In the genomic region with DNA sequence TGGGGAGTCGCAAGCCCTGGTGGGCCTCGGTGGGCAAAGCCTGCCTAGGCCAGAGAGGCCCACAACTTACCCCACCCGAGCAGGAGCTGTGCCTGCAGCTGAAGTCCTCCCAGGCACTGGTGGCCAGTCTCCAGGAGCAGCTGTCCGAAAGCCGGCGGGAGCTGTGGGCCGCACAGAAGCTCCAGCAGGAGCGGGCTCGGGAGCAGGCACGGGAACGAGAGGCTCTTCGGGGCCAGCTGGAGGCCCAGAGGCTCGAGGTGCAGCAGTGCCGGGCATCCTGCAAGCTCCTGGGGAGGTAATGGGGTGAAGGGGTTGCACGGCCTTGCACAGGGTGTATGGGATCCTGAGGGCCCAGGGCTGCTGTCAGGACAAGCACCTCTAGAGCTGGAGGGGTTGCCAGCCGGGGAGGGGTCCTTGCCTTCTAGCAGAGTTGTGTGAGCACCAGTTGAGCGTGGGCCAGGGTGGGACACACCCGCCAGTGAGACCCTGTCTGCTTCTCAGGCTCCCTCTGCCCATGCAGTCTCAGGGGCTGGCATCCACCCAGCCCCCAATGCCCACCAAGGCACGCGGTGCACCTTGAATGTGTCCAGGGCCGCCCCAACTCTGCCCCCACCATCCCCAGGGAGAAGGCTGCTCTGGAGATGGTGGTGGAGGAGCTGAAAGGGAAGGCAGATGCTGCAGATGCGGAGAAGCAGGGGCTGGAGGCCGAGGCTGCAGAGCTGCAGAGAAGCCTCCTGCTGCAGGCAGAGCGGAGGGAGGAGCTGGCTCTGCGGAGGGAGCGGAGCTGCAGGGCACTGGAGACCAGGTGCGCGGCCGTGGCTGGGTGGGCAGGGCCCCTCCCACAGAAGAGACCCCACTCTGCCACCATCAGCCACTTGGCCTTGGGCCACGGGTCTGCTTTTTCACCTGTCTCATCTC, we compare ENCODE assay signal across 16 cellular contexts. TPM values are rescaled to one million over a fixed set of nuclear protein-coding genes. Genes with fewer than 3 reads are reported as not detected.
DNase-seq lines count a peak whose midpoint lies in the region; ATAC-seq and TF ChIP-seq lines count a peak whose summit lies in the region.
"Had no signal": no experiment of that assay in that cellular context is flagged by ENCODE, and none has a peak within 500 bp of the region (broad histone marks: within the 10 kb centered on the region; RNA-seq: fewer than 3 reads in every experiment).

No MANE protein-coding gene starts in this region.

- H3K9me3 Mint-ChIP-seq in activated T-helper 1 cell treated with anti-CD3 and anti-CD28 coated beads, Interleukin-12 subunit alpha, Interleukin-12 subunit beta, Interleukin-2, Interleukin-4 antibody, amounts not matched to agents 30 ng/mL and 10 ng/mL and 1 ng/mL, durations not matched to agents 14 hours and 24 hours and 36 hours = peaks cover 6% of the 10 kb centered on the region
- H3K9me3 Mint-ChIP-seq in activated CD8-positive, alpha-beta T cell treated with anti-CD3 and anti-CD28 coated beads, Interleukin-2, amount 10 ng/mL, durations not matched to agents 7 days and 5 days (ENCODE audit: insufficient read depth) = no peaks in the 10 kb centered on the region

- no peaks in the 10 kb centered on the region for H3K9me3 ChIP-seq in Peyer's patch
- H3K9me3 ChIP-seq in ovary = no peaks in the 10 kb centered on the region

- intact Hi-C loops in cardiac septum (cut with DNase I) = no loop called here
- intact Hi-C loops in ovary (cut with DNase I) = no loop called here
- intact Hi-C loops in activated T-helper 1 cell treated with anti-CD3 and anti-CD28 coated beads, Interleukin-12 subunit alpha, Interleukin-12 subunit beta, Interleukin-2, Interleukin-4 antibody, amounts not matched to agents 30 ng/mL and 10 ng/mL and 1 ng/mL, durations not matched to agents 14 hours and 24 hours and 36 hours (cut with micrococcal nuclease) = no loop called here

- H3K27ac ChIP-seq in Peyer's patch = no peak overlapping the region
- no peak overlapping the region for H3K27ac ChIP-seq in ovary
- H3K27ac ChIP-seq: VCaP had no signal

- DNase-seq in 8988T (peak; percentile 4), Peyer's patch (peak in 2 of 3 donors; percentile 34 to 37), cardiac septum (ENCODE audit: low spot score) (peak; percentile 66), ovary (peak in 4 of 5 donors; percentile 9 to 43 (median 22)), NCI-H345 treated with DMSO at 0.1 percent for 48 hours (lab: John Stamatoyannopoulos, UW; ENCODE audit: unreplicated experiment) (no peak)
- no peak for DNase-seq in activated T-helper 1 cell treated with anti-CD3 and anti-CD28 coated beads, Interleukin-12 subunit alpha, Interleukin-12 subunit beta, Interleukin-2, Interleukin-4 antibody, amounts not matched to agents 30 ng/mL and 10 ng/mL and 1 ng/mL, durations not matched to agents 14 hours and 24 hours and 36 hours (ENCODE audit: low spot score)
- DNase-seq in activated CD8-positive, alpha-beta T cell treated with anti-CD3 and anti-CD28 coated beads, Interleukin-2, amount 10 ng/mL, durations not matched to agents 7 days and 5 days = no peak
- DNase-seq: C1 segment of cervical spinal cord; midbrain; stimulated activated CD4-positive, alpha-beta T cell treated with anti-CD3 and anti-CD28 coated beads, Interleukin-2, amount 100 ng/mL, for 24 hours had no signal

- H3K36me3 ChIP-seq in Peyer's patch (no peaks in the 10 kb centered on the region), ovary (no peaks in the 10 kb centered on the region)

- H3K4me3 ChIP-seq in Peyer's patch (peak overlapping the region in 1 of 4 donors; percentile 10), ovary (no peak overlapping the region)
- H3K4me3 ChIP-seq: GM12878 had no signal

- CTCF ChIA-PET in activated CD8-positive, alpha-beta T cell treated with anti-CD3 and anti-CD28 coated beads, Interleukin-2, amount 10 ng/mL, durations not matched to agents 7 days and 5 days (lab: Charles Lee) = no interaction called here

- no peaks in the 10 kb centered on the region for H3K4me1 ChIP-seq in Peyer's patch
- peaks cover 8% of the 10 kb centered on the region for H3K4me1 ChIP-seq in ovary (ENCODE audit: insufficient read depth)

- no peaks in the 10 kb centered on the region for H3K36me3 Mint-ChIP-seq in activated T-helper 1 cell treated with anti-CD3 and anti-CD28 coated beads, Interleukin-12 subunit alpha, Interleukin-12 subunit beta, Interleukin-2, Interleukin-4 antibody, amounts not matched to agents 30 ng/mL and 10 ng/mL and 1 ng/mL, durations not matched to agents 14 hours and 24 hours and 36 hours (ENCODE audit: low read depth)
- no peaks in the 10 kb centered on the region for H3K36me3 Mint-ChIP-seq in activated CD8-positive, alpha-beta T cell treated with anti-CD3 and anti-CD28 coated beads, Interleukin-2, amount 10 ng/mL, durations not matched to agents 7 days and 5 days (ENCODE audit: low read depth)
- H3K36me3 Mint-ChIP-seq: type B pancreatic cell had no signal

- H3K4me1 Mint-ChIP-seq in activated T-helper 1 cell treated with anti-CD3 and anti-CD28 coated beads, Interleukin-12 subunit alpha, Interleukin-12 subunit beta, Interleukin-2, Interleukin-4 antibody, amounts not matched to agents 30 ng/mL and 10 ng/mL and 1 ng/mL, durations not matched to agents 14 hours and 24 hours and 36 hours (ENCODE audit: low read depth) = no peaks in the 10 kb centered on the region
- H3K4me1 Mint-ChIP-seq in activated CD8-positive, alpha-beta T cell treated with anti-CD3 and anti-CD28 coated beads, Interleukin-2, amount 10 ng/mL, durations not matched to agents 7 days and 5 days (ENCODE audit: low read depth) = no peaks in the 10 kb centered on the region

- no peak overlapping the region for H3K4me3 Mint-ChIP-seq in activated T-helper 1 cell treated with anti-CD3 and anti-CD28 coated beads, Interleukin-12 subunit alpha, Interleukin-12 subunit beta, Interleukin-2, Interleukin-4 antibody, amounts not matched to agents 30 ng/mL and 10 ng/mL and 1 ng/mL, durations not matched to agents 14 hours and 24 hours and 36 hours
- H3K4me3 Mint-ChIP-seq in activated CD8-positive, alpha-beta T cell treated with anti-CD3 and anti-CD28 coated beads, Interleukin-2, amount 10 ng/mL, durations not matched to agents 7 days and 5 days = no peak overlapping the region
- H3K4me3 Mint-ChIP-seq: type B pancreatic cell had no signal

- TF ChIP-seq POLR2A in Peyer's patch (IDR thresholded peaks at IDR 0.05) (no peak), ovary (IDR thresholded peaks at IDR 0.05) (no peak)

- POLR2A ChIA-PET in activated CD8-positive, alpha-beta T cell treated with anti-CD3 and anti-CD28 coated beads, Interleukin-2, amount 10 ng/mL, durations not matched to agents 7 days and 5 days (lab: Charles Lee) = no interaction called here

- no peak for TF ChIP-seq EP300 in ovary (IDR thresholded peaks at IDR 0.05)

- H3K27me3 Mint-ChIP-seq in activated T-helper 1 cell treated with anti-CD3 and anti-CD28 coated beads, Interleukin-12 subunit alpha, Interleukin-12 subunit beta, Interleukin-2, Interleukin-4 antibody, amounts not matched to agents 30 ng/mL and 10 ng/mL and 1 ng/mL, durations not matched to agents 14 hours and 24 hours and 36 hours (ENCODE audit: insufficient read depth) = peaks cover 4% of the 10 kb centered on the region
- peaks cover 12% of the 10 kb centered on the region for H3K27me3 Mint-ChIP-seq in activated CD8-positive, alpha-beta T cell treated with anti-CD3 and anti-CD28 coated beads, Interleukin-2, amount 10 ng/mL, durations not matched to agents 7 days and 5 days (ENCODE audit: low read depth)

- H3K27me3 ChIP-seq in Peyer's patch (no peaks in the 10 kb centered on the region), ovary (no peaks in the 10 kb centered on the region)

- no peak overlapping the region for H3K27ac Mint-ChIP-seq in activated T-helper 1 cell treated with anti-CD3 and anti-CD28 coated beads, Interleukin-12 subunit alpha, Interleukin-12 subunit beta, Interleukin-2, Interleukin-4 antibody, amounts not matched to agents 30 ng/mL and 10 ng/mL and 1 ng/mL, durations not matched to agents 14 hours and 24 hours and 36 hours
- no peak overlapping the region for H3K27ac Mint-ChIP-seq in activated CD8-positive, alpha-beta T cell treated with anti-CD3 and anti-CD28 coated beads, Interleukin-2, amount 10 ng/mL, durations not matched to agents 7 days and 5 days
- H3K27ac Mint-ChIP-seq: type B pancreatic cell had no signal

- WGBS in ovary, 3 donors = 60 to 79% (median 74%) methylated on average over 24 to 30 of the region's 30 CpGs

- TF ChIP-seq CTCF in Peyer's patch (IDR thresholded peaks at IDR 0.05) = no peak
- no peak for TF ChIP-seq CTCF in ovary (IDR thresholded peaks at IDR 0.05)

- ATAC-seq in GM19397 (IDR thresholded peaks at IDR 0.05; ENCODE audit: unreplicated experiment) = no peak
- no peak for ATAC-seq in activated CD8-positive, alpha-beta T cell treated with anti-CD3 and anti-CD28 coated beads, Interleukin-2, amount 10 ng/mL, durations not matched to agents 7 days and 5 days
- ATAC-seq: GM12878 had no signal

RNA-seq across cellular contexts. Expression of a gene that starts 27.2 kb away (rescaled TPM):
- total RNA-seq in Peyer's patch (under 1 TPM in 2 of 4 donors, not detected in 2; 0.27 to 0.83 TPM), cardiac septum (not detected), ovary (1 to 10 TPM in 5 of 7 donors, under 1 TPM in 2; 0.15 to 6.1 (median 1.6) TPM)
- polyA plus RNA-seq in ovary = under 1 TPM in 1 of 2 donors, not detected in 1; 0.18 TPM
- not detected in 2 replicates for total RNA-seq in activated T-helper 1 cell treated with anti-CD3 and anti-CD28 coated beads, Interleukin-12 subunit alpha, Interleukin-12 subunit beta, Interleukin-2, Interleukin-4 antibody, amounts not matched to agents 30 ng/mL and 10 ng/mL and 1 ng/mL, durations not matched to agents 14 hours and 24 hours and 36 hours
- not detected for total RNA-seq in activated CD8-positive, alpha-beta T cell treated with anti-CD3 and anti-CD28 coated beads, Interleukin-2, amount 10 ng/mL, durations not matched to agents 7 days and 5 days
- total RNA-seq: astrocyte, GM12878, pulmonary artery endothelial cell had no signal
- polyA plus RNA-seq: GM12878 had no signal

RNA-seq across cellular contexts. Expression of a gene that starts 37.4 kb away (rescaled TPM):
- 1 to 10 TPM in 3 of 4 donors, not detected in 1; 2.1 to 6.1 (median 3.7) TPM for total RNA-seq in Peyer's patch
- not detected for total RNA-seq in cardiac septum
- total RNA-seq in ovary = under 1 TPM in 4 of 7 donors, not detected in 3; 0.12 to 0.48 (median 0.34) TPM
- polyA plus RNA-seq in ovary = under 1 TPM in 1 of 2 donors, not detected in 1; 0.04 TPM
- not detected in 2 replicates for total RNA-seq in activated T-helper 1 cell treated with anti-CD3 and anti-CD28 coated beads, Interleukin-12 subunit alpha, Interleukin-12 subunit beta, Interleukin-2, Interleukin-4 antibody, amounts not matched to agents 30 ng/mL and 10 ng/mL and 1 ng/mL, durations not matched to agents 14 hours and 24 hours and 36 hours
- total RNA-seq in activated CD8-positive, alpha-beta T cell treated with anti-CD3 and anti-CD28 coated beads, Interleukin-2, amount 10 ng/mL, durations not matched to agents 7 days and 5 days = not detected
- total RNA-seq: GM12878, pulmonary artery endothelial cell had no signal

Comparison
In these comparisons a context has a peak if more than half of its experiments do, and no peak if none do; other contexts are left out.
1. DNase-seq: peak in 8988T (single experiment), Peyer's patch (2 of 3), cardiac septum (single experiment) and ovary (4 of 5); none in NCI-H345 treated with DMSO at 0.1 percent for 48 hours (single experiment), activated T-helper 1 cell treated with anti-CD3 and anti-CD28 coated beads, Interleukin-12 subunit alpha, Interleukin-12 subunit beta, Interleukin-2, Interleukin-4 antibody, amounts not matched to agents 30 ng/mL and 10 ng/mL and 1 ng/mL, durations not matched to agents 14 hours and 24 hours and 36 hours (single experiment) and activated CD8-positive, alpha-beta T cell treated with anti-CD3 and anti-CD28 coated beads, Interleukin-2, amount 10 ng/mL, durations not matched to agents 7 days and 5 days (single experiment).